ENCODE assay signal across 23 cellular contexts in genomic region chr3:156638271-156638670, GRCh38.
"Had no signal": no experiment of that assay in that cellular context is flagged by ENCODE, and none has a peak within 500 bp of the region (broad histone marks: within the 10 kb centered on the region; RNA-seq: fewer than 3 reads in every experiment).

No MANE protein-coding gene starts in this region.

- H3K4me3 ChIP-seq: ovary, psoas muscle, right lobe of liver, sigmoid colon, stomach, thoracic aorta, thyroid gland, tibial nerve, upper lobe of left lung, vagina had no signal

- DNase-seq: nephron progenitor cell; occipital lobe; ovary; posterior cingulate gyrus; psoas muscle; right cardiac atrium; right lobe of liver; sigmoid colon; small intestine; stimulated activated CD4-positive, alpha-beta T cell treated with anti-CD3 and anti-CD28 coated beads, Interleukin-15, amount 100 ng/mL, for 24 hours; stimulated activated CD4-positive, alpha-beta T cell treated with anti-CD3 and anti-CD28 coated beads, Interleukin-2, amount 100 ng/mL, for 24 hours; stimulated activated CD4-positive, alpha-beta T cell treated with anti-CD3 and anti-CD28 coated beads, Interleukin-2, amount 100 ng/mL, for 48 hours; stimulated activated CD4-positive, alpha-beta T cell treated with anti-CD3 and anti-CD28 coated beads, Interleukin-4, amount 100 ng/mL, for 24 hours; stimulated activated naive B cell treated with anti-CD40 and anti-IgM and Interleukin-4, amounts not matched to agents 10 μg/mL and 1 μg/mL and 100 μg/mL, for 72 hours; stimulated activated naive CD4-positive, alpha-beta T cell treated with Interleukin-2 at 50 U/mL for 16 hours; stomach; thyroid gland; upper lobe of left lung had no signal

- H3K9me3 ChIP-seq: ovary, psoas muscle, right lobe of liver, sigmoid colon, stomach, thoracic aorta, thyroid gland, tibial nerve, upper lobe of left lung, vagina had no signal

- ATAC-seq: natural killer cell treated with Interleukin-12 subunit alpha and Interleukin-12 subunit beta and Interleukin-15 and Interleukin-18, amount 100 ng/mL, for 72 hours; psoas muscle; right cardiac atrium; right lobe of liver; stimulated activated naive B cell treated with anti-CD40 and anti-IgM and Interleukin-4, amounts not matched to agents 10 μg/mL and 1 μg/mL and 100 μg/mL, for 72 hours had no signal

- H3K9ac ChIP-seq: parathyroid adenoma had no signal

- H3K27ac ChIP-seq: ovary, parathyroid adenoma, psoas muscle, right lobe of liver, sigmoid colon, stomach, thoracic aorta, thyroid gland, tibial nerve, upper lobe of left lung, vagina had no signal

- H3K27me3 ChIP-seq: ovary, right lobe of liver, sigmoid colon, stomach, thyroid gland, tibial nerve, upper lobe of left lung, vagina had no signal

- H3K36me3 ChIP-seq: ovary, right lobe of liver, sigmoid colon, stomach, thoracic aorta, thyroid gland, tibial nerve, upper lobe of left lung, vagina had no signal

- H2AFZ ChIP-seq: parathyroid adenoma had no signal

- H3K4me1 ChIP-seq: parathyroid adenoma, right lobe of liver, vagina had no signal

- H3K79me2 ChIP-seq: parathyroid adenoma had no signal
